8 cellular contexts compared by ENCODE assay signal in the genomic region with DNA sequence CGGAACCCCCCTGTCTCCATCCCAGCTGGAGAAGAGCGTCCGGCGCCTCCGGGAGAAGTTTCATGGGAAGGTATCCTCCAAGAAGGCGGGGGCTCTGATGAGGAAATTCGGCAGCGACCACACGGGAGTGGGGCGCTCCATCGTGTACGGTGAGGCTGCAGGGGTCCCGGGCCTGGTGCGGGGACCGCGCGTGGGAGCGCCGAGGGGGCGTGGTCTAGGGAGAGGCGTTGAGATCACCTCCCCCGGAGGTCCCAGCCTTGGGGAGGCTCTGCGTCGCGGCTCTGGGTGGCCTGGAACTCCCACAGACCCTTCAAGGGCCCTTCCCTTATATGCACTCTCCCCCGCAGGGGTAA. TPM values are rescaled to one million over a fixed set of nuclear protein-coding genes. Genes with fewer than 3 reads are reported as not detected.
DNase-seq lines count a peak whose midpoint lies in the region; ATAC-seq lines count a peak whose summit lies in the region.

No MANE protein-coding gene starts in this region.

- H3K27me3 ChIP-seq in HUES64 (ENCODE audit: insufficient read depth, low read length): peaks cover 24% of the 10 kb centered on the region; the same call in 1 of the 2 replicates
- H3K27me3 ChIP-seq in iPS-15b (ENCODE audit: control insufficient read depth, insufficient read depth, low read length): no peaks in the 10 kb centered on the region

- WGBS in HUES64: 4% methylated on average over 26 of the region's 26 CpGs

- H3K4me3 ChIP-seq in HUES64 (ENCODE audit: low read length) (peak overlapping the region; percentile 90), iPS-15b (ENCODE audit: low read depth, low read length) (peak overlapping the region; percentile 69)

- H3K4me1 ChIP-seq in HUES64 (ENCODE audit: insufficient read depth, low read length): no peaks in the 10 kb centered on the region
- no peaks in the 10 kb centered on the region for H3K4me1 ChIP-seq in iPS-15b (ENCODE audit: control insufficient read depth, insufficient read depth, low read length)

- H3K36me3 ChIP-seq in HUES64 (ENCODE audit: insufficient read depth, low read length): no peaks in the 10 kb centered on the region; the same call in 1 of the 2 replicates
- peaks cover 14% of the 10 kb centered on the region for H3K36me3 ChIP-seq in iPS-15b (ENCODE audit: control insufficient read depth, insufficient read depth, low read length)

- no peak overlapping the region for H3K27ac ChIP-seq in HUES64 (ENCODE audit: low read depth, low read length)

- H3K9me3 ChIP-seq in HUES64 (ENCODE audit: insufficient read depth, low read depth, low read length) (no peaks in the 10 kb centered on the region), iPS-15b (ENCODE audit: control insufficient read depth, insufficient read depth, low read length) (no peaks in the 10 kb centered on the region)

- DNase-seq in activated naive CD4-positive, alpha-beta T cell treated with anti-CD3 and anti-CD28 coated beads, Interleukin-2, amount 50 U/mL, for 16 hours: peak; percentile 48
- peak; percentile 53 for DNase-seq in stimulated activated CD4-positive, alpha-beta T cell treated with anti-CD3 and anti-CD28 coated beads, Interleukin-4, amount 100 ng/mL, for 1 hour
- no peak for DNase-seq in 8988T

- H3K9ac ChIP-seq in HUES64 (ENCODE audit: low read depth, low read length): no peak overlapping the region
- H3K9ac ChIP-seq in iPS-15b (ENCODE audit: low read depth, low read length): no peak overlapping the region

- ATAC-seq in GM21515 (IDR thresholded peaks at IDR 0.05; ENCODE audit: unreplicated experiment) (no peak), GM19397 (IDR thresholded peaks at IDR 0.05; ENCODE audit: unreplicated experiment) (no peak), GM19455 (IDR thresholded peaks at IDR 0.05; ENCODE audit: unreplicated experiment) (no peak)

RNA-seq across cellular contexts. Expression of gene SHFL, which starts 0.8 kb away (rescaled TPM):
- 7.3 TPM for polyA plus RNA-seq in HUES64 (2013, experiment 1 of 2)
- 9.6 TPM for polyA plus RNA-seq in HUES64 (2013, experiment 2 of 2)

RNA-seq across cellular contexts. Expression of gene ANGPTL6, which starts 15.6 kb away (rescaled TPM):
- not detected for polyA plus RNA-seq in HUES64 (2013, experiment 1 of 2)
- 0.19 TPM for polyA plus RNA-seq in HUES64 (2013, experiment 2 of 2)

RNA-seq across cellular contexts. Expression of gene PPAN, which starts 19.3 kb away (rescaled TPM):
- 59.7 TPM for polyA plus RNA-seq in HUES64 (2013, experiment 1 of 2)
- polyA plus RNA-seq in HUES64 (2013, experiment 2 of 2): 48.8 TPM

RNA-seq across cellular contexts. Expression of gene P2RY11, which starts 24.6 kb away (rescaled TPM):
- polyA plus RNA-seq in HUES64 (2013, experiment 1 of 2): 9.0 TPM
- 8.9 TPM for polyA plus RNA-seq in HUES64 (2013, experiment 2 of 2)

RNA-seq across cellular contexts. Expression of gene EIF3G, which starts 32.8 kb away (rescaled TPM):
- 161 TPM for polyA plus RNA-seq in HUES64 (2013, experiment 1 of 2)
- polyA plus RNA-seq in HUES64 (2013, experiment 2 of 2): 160 TPM
